In the genomic region with DNA sequence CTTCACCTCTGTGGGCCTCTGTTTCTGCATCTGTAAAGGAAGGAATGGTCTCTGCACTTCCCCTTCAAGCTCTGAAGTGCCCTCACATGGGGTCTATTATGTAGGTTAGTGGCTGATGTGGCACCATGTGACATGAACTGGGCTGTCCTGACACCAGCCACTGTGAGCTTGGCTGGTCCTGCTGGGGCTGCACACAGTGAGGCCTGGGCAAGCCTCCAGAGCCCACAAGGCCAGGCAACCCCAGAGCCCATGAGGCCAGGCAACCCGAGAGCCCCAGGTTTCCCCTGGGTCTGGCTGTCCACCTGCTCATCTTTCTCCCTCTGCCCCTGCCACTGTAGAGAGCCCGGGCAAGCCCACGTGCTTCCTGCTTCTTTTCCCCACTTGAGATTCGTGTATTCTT, we compare ENCODE assay signal across 20 cellular contexts.
A peak's percentile ranks its signal among the peaks of the same experiment; 100 is the strongest.
DNase-seq lines count a peak whose midpoint lies in the region; ATAC-seq and TF ChIP-seq lines count a peak whose summit lies in the region.
"Had no signal": no experiment of that assay in that cellular context is flagged by ENCODE, and none has a peak within 500 bp of the region (broad histone marks: within the 10 kb centered on the region; RNA-seq: fewer than 3 reads in every experiment).

No MANE protein-coding gene starts in this region.

- H3K27me3 Mint-ChIP-seq in brain = peaks cover 10% of the 10 kb centered on the region
- peaks cover 3% of the 10 kb centered on the region for H3K27me3 Mint-ChIP-seq in activated CD8-positive, alpha-beta memory T cell treated with anti-CD3 and anti-CD28 coated beads, Interleukin-2, amount 10 ng/mL, durations not matched to agents 7 days and 5 days

- peak overlapping the region in 4 of 5 experiments; percentile 0 to 81 (median 52) for H3K27ac Mint-ChIP-seq in brain
- no peak overlapping the region for H3K27ac Mint-ChIP-seq in activated CD8-positive, alpha-beta memory T cell treated with anti-CD3 and anti-CD28 coated beads, Interleukin-2, amount 10 ng/mL, durations not matched to agents 7 days and 5 days

- H3K36me3 ChIP-seq in SK-N-SH (replicated peaks in 1 of 2; ENCODE audit: control insufficient read depth in 1 of 2, insufficient read depth in 2 of 2, low read length in 1 of 2) = no peaks in the 10 kb centered on the region
- no peaks in the 10 kb centered on the region for H3K36me3 ChIP-seq in breast epithelium

- no peaks in the 10 kb centered on the region for H3K79me2 ChIP-seq in SK-N-SH (ENCODE audit: insufficient read depth)

- CTCF ChIA-PET in SK-N-SH (lab: Yijun Ruan, JAX) = interaction anchor here (1.0 to 1.4 kb wide), 4 partner anchors 19 to 364 kb away, joined by 3 to 4 read pairs (median 4); no protein-coding TSS in a partner anchor
- CTCF ChIA-PET in activated CD8-positive, alpha-beta memory T cell treated with anti-CD3 and anti-CD28 coated beads, Interleukin-2, amount 10 ng/mL, durations not matched to agents 7 days and 5 days (lab: Charles Lee) = no interaction called here

- H3K4me1 ChIP-seq in SK-N-SH (ENCODE audit: control insufficient read depth in 1 of 2, insufficient read depth in 2 of 2, low read depth in 1 of 2, low read length in 1 of 2) = peaks cover 0 to 36% of the 10 kb centered on the region in 2 experiments; a peak in 1 of 4 replicates
- peaks cover 0 to under 1% of the 10 kb centered on the region in 2 donors for H3K4me1 ChIP-seq in breast epithelium

- no peak for TF ChIP-seq RAD21 in SK-N-SH (IDR thresholded peaks at IDR 0.05; ENCODE audit: low read length)

- H3K9me3 Mint-ChIP-seq in brain = peaks cover 0 to 2% (median 0%) of the 10 kb centered on the region in 5 experiments
- H3K9me3 Mint-ChIP-seq in activated CD8-positive, alpha-beta memory T cell treated with anti-CD3 and anti-CD28 coated beads, Interleukin-2, amount 10 ng/mL, durations not matched to agents 7 days and 5 days (ENCODE audit: low read depth) = no peaks in the 10 kb centered on the region

- no peaks in the 10 kb centered on the region for H3K9me2 ChIP-seq in SK-N-SH

- no peaks in the 10 kb centered on the region for H3K9me3 ChIP-seq in SK-N-SH
- H3K9me3 ChIP-seq in breast epithelium = no peaks in the 10 kb centered on the region

- no peak for TF ChIP-seq POLR2A in breast epithelium (IDR thresholded peaks at IDR 0.05)

- H3K4me1 Mint-ChIP-seq in brain = peaks cover 14% of the 10 kb centered on the region
- no peaks in the 10 kb centered on the region for H3K4me1 Mint-ChIP-seq in activated CD8-positive, alpha-beta memory T cell treated with anti-CD3 and anti-CD28 coated beads, Interleukin-2, amount 10 ng/mL, durations not matched to agents 7 days and 5 days

- H4K20me1 ChIP-seq in SK-N-SH (ENCODE audit: insufficient read depth) = no peaks in the 10 kb centered on the region

- no peak overlapping the region for H3K4me3 Mint-ChIP-seq in brain
- no peak overlapping the region for H3K4me3 Mint-ChIP-seq in activated CD8-positive, alpha-beta memory T cell treated with anti-CD3 and anti-CD28 coated beads, Interleukin-2, amount 10 ng/mL, durations not matched to agents 7 days and 5 days

- TF ChIP-seq EP300 in SK-N-SH (IDR thresholded peaks at IDR 0.05; ENCODE audit: borderline replicate concordance in 1 of 2, low read depth in 1 of 2, low read length in 1 of 2) = no peak

- TF ChIP-seq CTCF in SK-N-SH (IDR thresholded peaks at IDR 0.05) (no peak), brain (conservative IDR thresholded peaks at IDR 0.05) (no peak), breast epithelium (IDR thresholded peaks at IDR 0.05) (no peak)

- H3K27me3 ChIP-seq in SK-N-SH (ENCODE audit: insufficient read depth) = no peaks in the 10 kb centered on the region
- no peaks in the 10 kb centered on the region for H3K27me3 ChIP-seq in breast epithelium

- ATAC-seq in SK-N-SH treated with all-trans-retinoic acid at 6 μM for 48 hours (peak; percentile 46; the same call in 2 of the 3 replicates), GM21360 (IDR thresholded peaks at IDR 0.05; ENCODE audit: unreplicated experiment) (no peak)
- ATAC-seq in activated CD8-positive, alpha-beta memory T cell treated with anti-CD3 and anti-CD28 coated beads, Interleukin-2, amount 10 ng/mL, durations not matched to agents 7 days and 5 days = no peak
- ATAC-seq: Right ventricle myocardium inferior had no signal

- intact Hi-C loops in breast epithelium (cut with DNase I; ENCODE audit: low total_unique reads) = no loop called here

- H3K27ac ChIP-seq in SK-N-SH (ENCODE audit: low read depth in 2 of 2, low read length in 1 of 2) = peak overlapping the region in 1 of 2 experiments; percentile 61; a peak in 2 of 4 replicates
- no peak overlapping the region for H3K27ac ChIP-seq in breast epithelium
- H3K27ac ChIP-seq: C4-2B, HL-60, SK-N-MC had no signal

- WGBS in SK-N-SH (ENCODE audit: low lambda C conversion rate) = 53% methylated on average over 4 of the region's 4 CpGs

- H3K9ac ChIP-seq in SK-N-SH = no peak overlapping the region

- no peaks in the 10 kb centered on the region for H3K36me3 Mint-ChIP-seq in brain
- no peaks in the 10 kb centered on the region for H3K36me3 Mint-ChIP-seq in activated CD8-positive, alpha-beta memory T cell treated with anti-CD3 and anti-CD28 coated beads, Interleukin-2, amount 10 ng/mL, durations not matched to agents 7 days and 5 days

- no peaks in the 10 kb centered on the region for H3F3A ChIP-seq in SK-N-SH (replicated peaks; ENCODE audit: insufficient read depth)

- no peak overlapping the region for H3K4me2 ChIP-seq in SK-N-SH

- no peak overlapping the region for H3K4me3 ChIP-seq in SK-N-SH (ENCODE audit: low read depth in 2 of 2, low read length in 1 of 2)
- H3K4me3 ChIP-seq in breast epithelium = no peak overlapping the region
- H3K4me3 ChIP-seq: SK-N-MC had no signal

- POLR2A ChIA-PET in SK-N-SH (lab: Yijun Ruan, JAX) = no interaction called here

- DNase-seq in SK-N-SH = no peak
- DNase-seq in mesenteric fat pad (ENCODE audit: low spot score) = peak; percentile 39
- no peak for DNase-seq in NCI-H2081 (lab: John Stamatoyannopoulos, UW)
- DNase-seq in activated CD8-positive, alpha-beta memory T cell treated with anti-CD3 and anti-CD28 coated beads, Interleukin-2, amount 10 ng/mL, durations not matched to agents 7 days and 5 days = no peak
- no peak for DNase-seq in breast epithelium (ENCODE audit: low spot score in 2 of 2)
- DNase-seq: COR-L47, DMS153, EL, KG1, MM.1S, NCI-H1105, NCI-H1930, NCI-H526 had no signal

- no peak overlapping the region for H2AFZ ChIP-seq in SK-N-SH (ENCODE audit: low read depth)

TF ChIP-seq in SK-N-SH treated with all-trans-retinoic acid at 6 μM for 48 hours, 23 proteins besides CTCF, POLR2A, EP300 and RAD21 (continues in another document):
- TF ChIP-seq GLIS3 (CRISPR knock-in tag; IDR thresholded peaks at IDR 0.05) (no peak), ARNTL (CRISPR knock-in tag; IDR thresholded peaks at IDR 0.05; ENCODE audit: borderline replicate concordance, low read depth) (no peak), ZFP30 (CRISPR knock-in tag; IDR thresholded peaks at IDR 0.05) (no peak), SNAI2 (CRISPR knock-in tag; IDR thresholded peaks at IDR 0.05) (no peak), ZNF565 (CRISPR knock-in tag; conservative IDR thresholded peaks at IDR 0.05; ENCODE audit: low read depth) (no peak), ISL1 (CRISPR knock-in tag; IDR thresholded peaks at IDR 0.05) (no peak), ZFP3 (CRISPR knock-in tag; IDR thresholded peaks at IDR 0.05) (no peak)

TF ChIP-seq in SK-N-SH, 30 proteins besides CTCF, POLR2A, EP300 and RAD21 (continues in another document):
- TF ChIP-seq FOXJ3 (CRISPR knock-in tag; IDR thresholded peaks at IDR 0.05) (no peak), MXI1 (IDR thresholded peaks at IDR 0.05; ENCODE audit: low read depth, low read length) (no peak), YY1 (IDR thresholded peaks at IDR 0.05; ENCODE audit: low read depth) (no peak), MEF2A (IDR thresholded peaks at IDR 0.05; ENCODE audit: borderline replicate concordance, low read depth) (no peak), RFX5 (IDR thresholded peaks at IDR 0.05; ENCODE audit: low read length) (no peak), TAF1 (IDR thresholded peaks at IDR 0.05; ENCODE audit: borderline replicate concordance, low read depth, low read length) (no peak), JUND (IDR thresholded peaks at IDR 0.05) (no peak), FOSL2 (IDR thresholded peaks at IDR 0.05; ENCODE audit: borderline replicate concordance, low read depth) (no peak), NFIC (IDR thresholded peaks at IDR 0.05; ENCODE audit: borderline replicate concordance) (no peak), SIN3A (IDR thresholded peaks at IDR 0.05; ENCODE audit: borderline replicate concordance, low read depth, low read length) (no peak), PBX3 (IDR thresholded peaks at IDR 0.05) (no peak), CHD2 (IDR thresholded peaks at IDR 0.05; ENCODE audit: low read length, partially characterized antibody) (no peak), POLR2AphosphoS5 (IDR thresholded peaks at IDR 0.05; ENCODE audit: low read depth, low read length) (no peak), USF1 (IDR thresholded peaks at IDR 0.05; ENCODE audit: borderline replicate concordance, low read depth) (no peak), TEAD4 (IDR thresholded peaks at IDR 0.05; ENCODE audit: borderline replicate concordance, insufficient read depth) (no peak)
- TF ChIP-seq, protein P1, sequence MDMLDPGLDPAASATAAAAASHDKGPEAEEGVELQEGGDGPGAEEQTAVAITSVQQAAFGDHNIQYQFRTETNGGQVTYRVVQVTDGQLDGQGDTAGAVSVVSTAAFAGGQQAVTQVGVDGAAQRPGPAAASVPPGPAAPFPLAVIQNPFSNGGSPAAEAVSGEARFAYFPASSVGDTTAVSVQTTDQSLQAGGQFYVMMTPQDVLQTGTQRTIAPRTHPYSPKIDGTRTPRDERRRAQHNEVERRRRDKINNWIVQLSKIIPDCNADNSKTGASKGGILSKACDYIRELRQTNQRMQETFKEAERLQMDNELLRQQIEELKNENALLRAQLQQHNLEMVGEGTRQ (IDR thresholded peaks at IDR 0.05; ENCODE audit: borderline replicate concordance, low read depth, low read length) = no peak
